In the genomic region with DNA sequence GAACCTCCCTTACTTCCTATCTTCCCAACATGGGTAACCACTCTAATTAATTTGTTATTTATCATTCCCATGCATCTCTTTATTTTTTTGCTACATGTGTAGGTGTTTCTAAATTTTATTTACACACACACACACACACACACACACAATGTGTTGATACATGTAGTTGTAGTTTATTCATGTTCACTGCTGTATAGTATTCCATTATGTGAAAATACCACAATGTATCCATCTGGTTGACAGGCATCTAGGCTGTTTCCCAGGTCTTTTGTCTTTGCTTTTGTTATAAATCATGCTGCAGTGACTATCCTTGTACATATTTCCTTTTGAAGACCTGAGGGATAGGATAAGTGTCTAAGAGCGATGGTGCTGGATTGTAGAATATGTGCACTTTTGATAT, we compare ENCODE assay signal across 26 cellular contexts.
"Had no signal": no experiment of that assay in that cellular context is flagged by ENCODE, and none has a peak within 500 bp of the region (broad histone marks: within the 10 kb centered on the region; RNA-seq: fewer than 3 reads in every experiment).

No MANE protein-coding gene starts in this region.

- H3K27ac ChIP-seq: colonic mucosa, coronary artery, dorsolateral prefrontal cortex, epithelial cell of prostate, esophagus muscularis mucosa, esophagus squamous epithelium, foreskin keratinocyte, gastrocnemius medialis, gastroesophageal sphincter, heart left ventricle, heart right ventricle had no signal

- H3K4me3 ChIP-seq: colonic mucosa, coronary artery, dorsolateral prefrontal cortex, esophagus muscularis mucosa, esophagus squamous epithelium, gastrocnemius medialis, gastroesophageal sphincter, heart left ventricle, heart right ventricle had no signal

- H3K27me3 ChIP-seq: colonic mucosa, esophagus muscularis mucosa, gastrocnemius medialis had no signal

- ATAC-seq: effector memory CD8-positive, alpha-beta T cell; esophagus mucosa; foreskin keratinocyte; gastrocnemius medialis; gastroesophageal sphincter; heart left ventricle; heart right ventricle had no signal

- DNase-seq: colonic mucosa; cortex of kidney; dermis blood vessel endothelial cell; dorsolateral prefrontal cortex; effector CD4-positive, alpha-beta T cell; effector CD8-positive, alpha-beta T cell; effector memory CD4-positive, alpha-beta T cell; effector memory CD8-positive, alpha-beta T cell; endodermal cell; erythroblast; esophagus squamous epithelium; foreskin fibroblast; foreskin keratinocyte; foreskin melanocyte; gastrocnemius medialis; glutamatergic neuron; heart left ventricle; heart right ventricle had no signal

- FAIRE-seq: colon, endometrium, frontal cortex had no signal

- H3K36me3 ChIP-seq: colonic mucosa, esophagus muscularis mucosa, esophagus squamous epithelium, gastrocnemius medialis, gastroesophageal sphincter, heart left ventricle, heart right ventricle had no signal

- H3K4me1 ChIP-seq: colonic mucosa, esophagus muscularis mucosa, esophagus squamous epithelium, gastrocnemius medialis, gastroesophageal sphincter, heart left ventricle, heart right ventricle had no signal

- H3K9me3 ChIP-seq: colonic mucosa, esophagus muscularis mucosa, esophagus squamous epithelium, gastrocnemius medialis, gastroesophageal sphincter had no signal
